1 cellular context compared by ENCODE assay signal in genomic region chr20:18588554-18589043, GRCh38.
TF ChIP-seq lines count a peak whose summit lies in the region.

No MANE protein-coding gene starts in this region.

TF ChIP-seq in GM12878, 131 proteins besides CTCF, POLR2A, EP300 and RAD21 (continued from another document):
- TF ChIP-seq PRDM15 (CRISPR knock-in tag; IDR thresholded peaks at IDR 0.05) (no peak), NKRF (conservative IDR thresholded peaks at IDR 0.05) (no peak), BRCA1 (IDR thresholded peaks at IDR 0.05; ENCODE audit: low read depth, low read length) (no peak), TARDBP (IDR thresholded peaks at IDR 0.05; ENCODE audit: borderline replicate concordance) (no peak), CHD1 (IDR thresholded peaks at IDR 0.05; ENCODE audit: low read depth, low read length) (no peak), CREM (IDR thresholded peaks at IDR 0.05; ENCODE audit: low read depth) (no peak), TCF12 (IDR thresholded peaks at IDR 0.05; ENCODE audit: low read depth, low read length) (no peak), ZNF217 (IDR thresholded peaks at IDR 0.05) (no peak)
TF ChIP-seq in GM12878: peak in this region for 0.
